22 cellular contexts compared by ENCODE assay signal in the genomic region with DNA sequence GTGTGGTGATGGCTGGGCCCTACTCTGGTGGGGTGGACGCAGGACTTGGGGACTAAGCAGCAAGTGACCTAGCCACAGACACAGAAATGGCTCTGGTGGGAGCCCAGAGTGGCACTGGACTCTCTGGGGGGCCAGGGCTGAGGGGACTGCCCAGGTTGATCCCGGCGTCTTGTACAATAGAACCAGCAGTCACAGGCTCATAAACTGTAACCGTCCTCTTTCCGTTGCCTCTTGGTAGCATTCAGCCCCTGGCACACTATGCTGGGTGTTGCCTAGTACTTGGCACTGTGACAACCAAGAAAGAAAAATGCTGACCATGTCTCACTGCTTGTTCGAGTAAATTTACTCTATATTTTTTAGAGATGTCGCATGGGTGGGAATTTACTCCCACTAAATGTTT.
DNase-seq lines count a peak whose midpoint lies in the region; ATAC-seq and TF ChIP-seq lines count a peak whose summit lies in the region.
"Had no signal": no experiment of that assay in that cellular context is flagged by ENCODE, and none has a peak within 500 bp of the region (broad histone marks: within the 10 kb centered on the region; RNA-seq: fewer than 3 reads in every experiment).

No MANE protein-coding gene starts in this region.

- POLR2A ChIA-PET in GM10248 (lab: Yijun Ruan, JAX): no interaction called here

- in situ Hi-C loops in mammary epithelial cell (cut with MboI; ENCODE audit: low sequenced_read_pairs in 2 of 2): no loop called here

- H3F3A ChIP-seq in MM.1S (ENCODE audit: insufficient read depth, low read length): no peaks in the 10 kb centered on the region

- H3K9ac ChIP-seq in mammary epithelial cell (ENCODE audit: insufficient read depth, low read length) (no peak overlapping the region), MM.1S (ENCODE audit: low read length) (no peak overlapping the region)

- H3K4me3 ChIP-seq in breast epithelium (no peak overlapping the region), mammary epithelial cell (replicated peaks in 1 of 3; ENCODE audit: insufficient read depth in 1 of 3, low read depth in 2 of 3, low read length in 3 of 3) (no peak overlapping the region), gastroesophageal sphincter (no peak overlapping the region), sigmoid colon (no peak overlapping the region), MM.1S (ENCODE audit: low read length) (no peak overlapping the region), osteoblast (ENCODE audit: insufficient read depth, low read length) (no peak overlapping the region)
- H3K4me3 ChIP-seq: esophagus squamous epithelium, lung, ovary, right lobe of liver, testis had no signal

- dilution Hi-C loops in mammary epithelial cell (cut with HindIII; ENCODE audit: low sequenced_read_pairs): loop anchor here (5.0 kb wide), 1 partner anchor 40 kb away; no protein-coding TSS in a partner anchor

- peaks cover 26 to 40% of the 10 kb centered on the region in 2 donors for H3K4me1 ChIP-seq in breast epithelium
- H3K4me1 ChIP-seq in mammary epithelial cell (ENCODE audit: insufficient read depth, low read length): peaks cover 49% of the 10 kb centered on the region
- peaks cover 0 to 89% (median 49%) of the 10 kb centered on the region in 3 donors for H3K4me1 ChIP-seq in gastroesophageal sphincter
- peaks cover 0 to 73% (median 67%) of the 10 kb centered on the region in 4 donors for H3K4me1 ChIP-seq in sigmoid colon
- H3K4me1 ChIP-seq in MM.1S (ENCODE audit: low read length): peaks cover 9% of the 10 kb centered on the region; the same call in 1 of the 2 replicates
- H3K4me1 ChIP-seq in osteoblast (ENCODE audit: insufficient read depth, low read length): peaks cover 12% of the 10 kb centered on the region

- 45% methylated on average over 6 of the region's 7 CpGs for WGBS in mammary epithelial cell (ENCODE audit: low coverage, missing lambda C conversion rate)
- WGBS in gastroesophageal sphincter (ENCODE audit: low coverage in 1 of 2), 2 donors: 8% methylated on average over 4 of the region's 7 CpGs; no CpG with 5 or more reads in 1 of the 2 donors
- WGBS in sigmoid colon, 2 donors: 27 to 64% methylated on average over 7 of the region's 7 CpGs

- H2AFZ ChIP-seq in mammary epithelial cell (ENCODE audit: low read depth, low read length) (no peak overlapping the region), MM.1S (ENCODE audit: low read length) (no peak overlapping the region), osteoblast (ENCODE audit: low read length) (no peak overlapping the region)

- H3K4me2 ChIP-seq in mammary epithelial cell (ENCODE audit: insufficient read depth, low read depth, low read length): no peak overlapping the region
- no peak overlapping the region for H3K4me2 ChIP-seq in MM.1S (ENCODE audit: low read depth, low read length)
- H3K4me2 ChIP-seq in osteoblast (ENCODE audit: insufficient read depth, low read length): no peak overlapping the region

- DNase-seq in breast epithelium (ENCODE audit: low spot score in 2 of 2): no peak
- DNase-seq in mammary epithelial cell: no peak
- no peak for DNase-seq in sigmoid colon
- DNase-seq in GM10248 (ENCODE audit: extremely low spot score): no peak
- no peak for DNase-seq in NCI-H1417 treated with DMSO at 0.1 percent for 48 hours (lab: John Stamatoyannopoulos, UW)
- no peak for DNase-seq in MM.1S
- no peak for DNase-seq in osteoblast (ENCODE audit: insufficient read length, low spot score, missing footprints)
- DNase-seq: activated CD4-positive, alpha-beta T cell treated with anti-CD3 and anti-CD28 coated beads, Interleukin-2, amount 10 ng/mL, durations not matched to agents 7 days and 5 days; activated CD8-positive, alpha-beta memory T cell treated with anti-CD3 and anti-CD28 coated beads, Interleukin-2, amount 10 ng/mL, durations not matched to agents 7 days and 5 days; cerebellar nuclear complex; COR-L47; DND-41; effector memory CD4-positive, alpha-beta T cell; esophagus squamous epithelium; NCI-H2107; ovary; right lobe of liver; T-helper 17 cell; testis had no signal

- H3K79me2 ChIP-seq in mammary epithelial cell (ENCODE audit: insufficient read depth, low read length) (peaks cover 97% of the 10 kb centered on the region), MM.1S (ENCODE audit: low read length) (no peaks in the 10 kb centered on the region), osteoblast (ENCODE audit: insufficient read depth, low read length) (peaks cover 14% of the 10 kb centered on the region)

- H3K36me3 ChIP-seq in breast epithelium: no peaks in the 10 kb centered on the region
- no peaks in the 10 kb centered on the region for H3K36me3 ChIP-seq in mammary epithelial cell (ENCODE audit: insufficient read depth, low read length)
- no peaks in the 10 kb centered on the region for H3K36me3 ChIP-seq in gastroesophageal sphincter
- no peaks in the 10 kb centered on the region for H3K36me3 ChIP-seq in sigmoid colon
- no peaks in the 10 kb centered on the region for H3K36me3 ChIP-seq in MM.1S (replicated peaks; ENCODE audit: insufficient read depth, low read length)
- H3K36me3 ChIP-seq in osteoblast (ENCODE audit: insufficient read depth, low read length): no peaks in the 10 kb centered on the region
- H3K36me3 ChIP-seq: esophagus squamous epithelium, ovary, right lobe of liver had no signal

- H3K27ac ChIP-seq in breast epithelium (peak overlapping the region; percentile 35), mammary epithelial cell (ENCODE audit: insufficient read depth, low read depth, low read length) (no peak overlapping the region), gastroesophageal sphincter (peak overlapping the region in 3 of 4 donors; percentile 10 to 40 (median 37)), sigmoid colon (peak overlapping the region in 3 of 4 donors; percentile 42 to 58 (median 55)), MM.1S (ENCODE audit: low read length) (no peak overlapping the region), osteoblast (ENCODE audit: low read depth, low read length) (no peak overlapping the region)
- H3K27ac ChIP-seq: right lobe of liver, testis had no signal

- H3K9me2 ChIP-seq in MM.1S (replicated peaks; ENCODE audit: insufficient read depth, low read length): no peaks in the 10 kb centered on the region

- TF ChIP-seq EP300 in gastroesophageal sphincter (IDR thresholded peaks at IDR 0.05): no peak
- no peak for TF ChIP-seq EP300 in sigmoid colon (IDR thresholded peaks at IDR 0.05)

- CTCF ChIA-PET in mammary epithelial cell (lab: Charles Lee; ENCODE audit: low non-redundant PET) (no interaction called here), GM10248 (lab: Yijun Ruan, JAX) (no interaction called here)

- H3K9me3 ChIP-seq in breast epithelium (no peaks in the 10 kb centered on the region), mammary epithelial cell (replicated peaks; ENCODE audit: insufficient read depth, low read length) (no peaks in the 10 kb centered on the region), gastroesophageal sphincter (no peaks in the 10 kb centered on the region), sigmoid colon (no peaks in the 10 kb centered on the region), MM.1S (replicated peaks; ENCODE audit: insufficient read depth, low read length) (no peaks in the 10 kb centered on the region), osteoblast (ENCODE audit: low read depth, low read length) (no peaks in the 10 kb centered on the region)
- H3K9me3 ChIP-seq: esophagus squamous epithelium, ovary, right lobe of liver, testis had no signal

- BruUV-seq in mammary epithelial cell (replicated peaks; lab: Mats Ljungman, UMichigan): no TSS peak

- intact Hi-C loops in breast epithelium (cut with DNase I; ENCODE audit: low total_unique reads): no loop called here
- intact Hi-C loops in mammary epithelial cell (cut with micrococcal nuclease): no loop called here
- intact Hi-C loops in sigmoid colon (cut with DNase I): no loop called here

- peaks cover 7% of the 10 kb centered on the region for H4K20me1 ChIP-seq in mammary epithelial cell (ENCODE audit: insufficient read depth, low read length)
- H4K20me1 ChIP-seq in MM.1S (ENCODE audit: insufficient read depth, low read length): no peaks in the 10 kb centered on the region
- peaks cover 7% of the 10 kb centered on the region for H4K20me1 ChIP-seq in osteoblast (ENCODE audit: insufficient read depth, low read length)

- ATAC-seq in gastroesophageal sphincter: no peak
- ATAC-seq: activated CD8-positive, alpha-beta memory T cell treated with anti-CD3 and anti-CD28 coated beads, Interleukin-2, amount 10 ng/mL, durations not matched to agents 7 days and 5 days; activated naive CD4-positive, alpha-beta T cell treated with anti-CD3 and anti-CD28 coated beads, Interleukin-2, amount 50 U/mL, for 72 hours; right lobe of liver; T-helper 17 cell had no signal

- TF ChIP-seq CTCF in breast epithelium (IDR thresholded peaks at IDR 0.05) (no peak), mammary epithelial cell (conservative IDR thresholded peaks at IDR 0.05 in 1 of 2, IDR thresholded peaks at IDR 0.05 in 1 of 2; ENCODE audit: extremely low read depth in 1 of 2, insufficient read depth in 1 of 2, low read depth in 1 of 2, low read length in 2 of 2) (no peak), gastroesophageal sphincter (IDR thresholded peaks at IDR 0.05) (no peak), sigmoid colon (IDR thresholded peaks at IDR 0.05) (no peak), GM10248 (IDR thresholded peaks at IDR 0.05; ENCODE audit: control extremely low read depth, extremely low read depth, low read depth, missing control alignments) (no peak), MM.1S (IDR thresholded peaks at IDR 0.05; ENCODE audit: low read length) (no peak), osteoblast (IDR thresholded peaks at IDR 0.05; ENCODE audit: extremely low read depth, low read depth, low read length) (no peak)

- H3K27me3 ChIP-seq in breast epithelium: no peaks in the 10 kb centered on the region
- no peaks in the 10 kb centered on the region for H3K27me3 ChIP-seq in mammary epithelial cell (ENCODE audit: insufficient read depth, low read length)
- no peaks in the 10 kb centered on the region for H3K27me3 ChIP-seq in gastroesophageal sphincter
- H3K27me3 ChIP-seq in sigmoid colon: no peaks in the 10 kb centered on the region
- no peaks in the 10 kb centered on the region for H3K27me3 ChIP-seq in MM.1S (replicated peaks; ENCODE audit: insufficient read depth, low read length)
- H3K27me3 ChIP-seq in osteoblast (ENCODE audit: insufficient read depth, low read length): no peaks in the 10 kb centered on the region
- H3K27me3 ChIP-seq: esophagus squamous epithelium, ovary, right lobe of liver, testis had no signal

- TF ChIP-seq POLR2A in breast epithelium (IDR thresholded peaks at IDR 0.05) (no peak), gastroesophageal sphincter (IDR thresholded peaks at IDR 0.05) (no peak), sigmoid colon (IDR thresholded peaks at IDR 0.05) (no peak)

Comparison
In these comparisons a context has a peak if more than half of its experiments do, and no peak if none do; other contexts are left out.
1. H3K27ac ChIP-seq: peak in breast epithelium (2 of 2), gastroesophageal sphincter (3 of 4) and sigmoid colon (3 of 4); none in mammary epithelial cell (single experiment), MM.1S (single experiment) and osteoblast (single experiment).